ENCODE assay signal across 10 cellular contexts in genomic region chr5:16082982-16083381, GRCh38.
"Had no signal": no experiment of that assay in that cellular context is flagged by ENCODE, and none has a peak within 500 bp of the region (broad histone marks: within the 10 kb centered on the region; RNA-seq: fewer than 3 reads in every experiment).

No MANE protein-coding gene starts in this region.

- H3K36me3 Mint-ChIP-seq: IgD-negative memory B cell had no signal

- H3K9me3 ChIP-seq: HAP-1 had no signal

- H3K4me1 Mint-ChIP-seq: IgD-negative memory B cell had no signal

- H3K36me3 ChIP-seq: HAP-1 had no signal

- H3K4me3 ChIP-seq: HAP-1, K562 had no signal

- H3K4me1 ChIP-seq: HAP-1 had no signal

- H3K27me3 Mint-ChIP-seq: IgD-negative memory B cell had no signal

- ATAC-seq: HCT116, HepG2, K562 had no signal

- H3K27ac ChIP-seq: HL-60 had no signal

- H3K4me3 Mint-ChIP-seq: HFFc6, IgD-negative memory B cell had no signal

- H3K27ac Mint-ChIP-seq: HFFc6, IgD-negative memory B cell had no signal

- DNase-seq: GOT3, H7, HFFc6, KG1 had no signal
